8 cellular contexts compared by ENCODE assay signal in the genomic region with DNA sequence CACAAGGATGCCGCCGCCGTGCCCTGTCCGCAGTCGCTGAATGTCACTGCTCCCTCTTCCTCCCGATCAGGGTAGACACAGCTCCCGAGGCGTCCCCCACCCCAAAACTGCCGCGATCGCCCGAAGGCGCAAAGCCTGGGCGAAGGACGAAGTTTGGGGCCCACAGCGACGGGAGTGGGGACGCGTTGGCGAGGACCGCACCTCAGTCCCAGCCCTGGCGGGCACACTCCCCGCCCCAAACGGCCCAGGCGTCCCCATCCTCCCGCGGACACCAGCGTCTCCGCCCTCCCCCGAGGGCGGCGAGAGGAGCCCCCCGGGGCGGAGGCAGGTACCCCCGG. TPM values are rescaled to one million over a fixed set of nuclear protein-coding genes. Genes with fewer than 3 reads are reported as not detected.
DNase-seq lines count a peak whose midpoint lies in the region; ATAC-seq and TF ChIP-seq lines count a peak whose summit lies in the region.

No MANE protein-coding gene starts in this region.

- H3K27ac Mint-ChIP-seq in natural killer cell: peak overlapping the region; percentile 74 to 94

- peaks cover 14% of the 10 kb centered on the region for H4K20me1 ChIP-seq in BLaER1

- H3K27me3 ChIP-seq in BLaER1: no peaks in the 10 kb centered on the region

- peaks cover 38% of the 10 kb centered on the region for H3K4me1 ChIP-seq in BLaER1

- H3K27ac ChIP-seq in BLaER1: peak overlapping the region; percentile 91

- ATAC-seq in HG03025 (IDR thresholded peaks at IDR 0.05; ENCODE audit: low FRiP score, unreplicated experiment) (peak; percentile 8), natural killer cell (no peak), GM18519 (IDR thresholded peaks at IDR 0.05; ENCODE audit: low FRiP score, unreplicated experiment) (no peak), GM21367 (IDR thresholded peaks at IDR 0.05; ENCODE audit: unreplicated experiment) (no peak)

- H3K4me3 ChIP-seq in BLaER1 (peak overlapping the region; percentile 91), epithelial cell of proximal tubule (ENCODE audit: low read depth, low read length) (peak overlapping the region; percentile 90)

- TF ChIP-seq CTCF in epithelial cell of proximal tubule (conservative IDR thresholded peaks at IDR 0.05; ENCODE audit: low read depth, low read length) (no peak), natural killer cell (IDR thresholded peaks at IDR 0.05) (no peak)

- peaks cover 1% of the 10 kb centered on the region; the same call in 1 of the 2 replicates for H3K36me3 ChIP-seq in BLaER1

- no peaks in the 10 kb centered on the region for H3K36me3 Mint-ChIP-seq in natural killer cell

- H3K27me3 Mint-ChIP-seq in natural killer cell (ENCODE audit: low read depth in 2 of 2): no peaks in the 10 kb centered on the region

- H3K9ac ChIP-seq in BLaER1: peak overlapping the region; percentile 85

- no peaks in the 10 kb centered on the region for H3K9me3 ChIP-seq in BLaER1

- intact Hi-C loops in natural killer cell (cut with micrococcal nuclease): loop anchor here (5.0 kb wide), 2 partner anchors 88 to 152 kb away; no protein-coding TSS in a partner anchor

- H3K4me3 Mint-ChIP-seq in natural killer cell: peak overlapping the region; percentile 85

- peaks cover 43 to 45% of the 10 kb centered on the region in 2 donors for H3K4me1 Mint-ChIP-seq in natural killer cell

- peak; percentile 52 to 58 for DNase-seq in activated CD4-positive, alpha-beta T cell treated with anti-CD3 and anti-CD28 coated beads, Interleukin-2, amount 50 U/mL, for 48 hours
- DNase-seq in epithelial cell of proximal tubule (ENCODE audit: low read depth) (no peak), natural killer cell (peak; percentile 48), superior temporal gyrus (ENCODE audit: extremely low spot score) (peak; percentile 28)

- H3K9me3 Mint-ChIP-seq in natural killer cell: no peaks in the 10 kb centered on the region

- peak overlapping the region; percentile 95 for H3K4me2 ChIP-seq in BLaER1

RNA-seq across cellular contexts. Expression of gene KAT6B, which starts 1.4 kb away (rescaled TPM):
- 3.6 and 10.1 TPM in 2 replicates for total RNA-seq in epithelial cell of proximal tubule
- total RNA-seq in natural killer cell: 100 to 1,000 TPM; 117 to 133 (median 121) TPM

Comparison
In these comparisons a context has a peak if more than half of its experiments do, and no peak if none do; other contexts are left out.
1. RNA of gene KAT6B, which starts 1.4 kb away (total RNA-seq): 117 to 133 TPM in natural killer cell; 3.6 to 10.1 TPM in epithelial cell of proximal tubule; every median in the first group is over 10 times any median in the second.